Comparison of ENCODE assay signal across 15 cellular contexts in genomic region chr15:67114046-67114445, GRCh38. TPM values are rescaled to one million over a fixed set of nuclear protein-coding genes. Genes with fewer than 3 reads are reported as not detected.
DNase-seq lines count a peak whose midpoint lies in the region; ATAC-seq and TF ChIP-seq lines count a peak whose summit lies in the region.
"Had no signal": no experiment of that assay in that cellular context is flagged by ENCODE, and none has a peak within 500 bp of the region (broad histone marks: within the 10 kb centered on the region; RNA-seq: fewer than 3 reads in every experiment).

No MANE protein-coding gene starts in this region.

- H3K27ac Mint-ChIP-seq in activated CD8-positive, alpha-beta memory T cell treated with anti-CD3 and anti-CD28 coated beads, Interleukin-2, amount 10 ng/mL, durations not matched to agents 7 days and 5 days, result peak overlapping the region; percentile 81
- H3K27ac Mint-ChIP-seq in activated naive CD8-positive, alpha-beta T cell treated with anti-CD3 and anti-CD28 coated beads, Interleukin-2, amount 10 ng/mL, durations not matched to agents 7 days and 5 days, result no peak overlapping the region
- H3K27ac Mint-ChIP-seq: progenitor cell of endocrine pancreas had no signal

- no peak for TF ChIP-seq POLR2A in spleen (IDR thresholded peaks at IDR 0.05)

- intact Hi-C loops in spleen (cut with DNase I; ENCODE audit: low total_unique reads), result no loop called here

- peaks cover 66% of the 10 kb centered on the region for H3K36me3 Mint-ChIP-seq in activated CD8-positive, alpha-beta memory T cell treated with anti-CD3 and anti-CD28 coated beads, Interleukin-2, amount 10 ng/mL, durations not matched to agents 7 days and 5 days
- peaks cover 27% of the 10 kb centered on the region for H3K36me3 Mint-ChIP-seq in activated naive CD8-positive, alpha-beta T cell treated with anti-CD3 and anti-CD28 coated beads, Interleukin-2, amount 10 ng/mL, durations not matched to agents 7 days and 5 days

- no peak for DNase-seq in activated CD8-positive, alpha-beta memory T cell treated with anti-CD3 and anti-CD28 coated beads, Interleukin-2, amount 10 ng/mL, durations not matched to agents 7 days and 5 days
- DNase-seq in activated CD8-positive, alpha-beta memory T cell treated with anti-CD3 and anti-CD28 coated beads, Interleukin-2, amount 50 U/mL, for 48 hours, result no peak
- peak; percentile 20 for DNase-seq in activated naive CD8-positive, alpha-beta T cell treated with anti-CD3 and anti-CD28 coated beads, Interleukin-2, amount 10 ng/mL, durations not matched to agents 7 days and 5 days
- DNase-seq in spleen (peak; percentile 66), SJCRH30 (no peak), NK-92 (lab: John Stamatoyannopoulos, UW; ENCODE audit: unreplicated experiment) (no peak), NCI-H748 treated with DMSO at 0.1 percent for 48 hours (lab: John Stamatoyannopoulos, UW) (no peak)
- DNase-seq: amniotic stem cell, cortex of kidney, H9, heart right ventricle, NCI-H1048, NCI-H82 had no signal

- WGBS in spleen, 5 donors, result 86 to 95% (median 90%) methylated on average over 7 to 8 of the region's 8 CpGs

- H3K4me3 ChIP-seq in HEK293 (ENCODE audit: low read depth, low read length) (no peak overlapping the region), spleen (no peak overlapping the region), SJCRH30 (no peak overlapping the region)
- H3K4me3 ChIP-seq: heart right ventricle had no signal

- H3K27me3 Mint-ChIP-seq in activated CD8-positive, alpha-beta memory T cell treated with anti-CD3 and anti-CD28 coated beads, Interleukin-2, amount 10 ng/mL, durations not matched to agents 7 days and 5 days, result no peaks in the 10 kb centered on the region
- no peaks in the 10 kb centered on the region for H3K27me3 Mint-ChIP-seq in activated naive CD8-positive, alpha-beta T cell treated with anti-CD3 and anti-CD28 coated beads, Interleukin-2, amount 10 ng/mL, durations not matched to agents 7 days and 5 days
- H3K27me3 Mint-ChIP-seq: progenitor cell of endocrine pancreas had no signal

- H3K36me3 ChIP-seq in HEK293 (ENCODE audit: control insufficient read depth in 2 of 2, insufficient read depth in 1 of 2, low read length in 2 of 2) (no peaks in the 10 kb centered on the region), spleen (no peaks in the 10 kb centered on the region), SJCRH30 (peaks cover 9% of the 10 kb centered on the region; the same call in 1 of the 2 replicates)
- H3K36me3 ChIP-seq: heart right ventricle had no signal

- peaks cover 3% of the 10 kb centered on the region for H3K9me3 Mint-ChIP-seq in activated CD8-positive, alpha-beta memory T cell treated with anti-CD3 and anti-CD28 coated beads, Interleukin-2, amount 10 ng/mL, durations not matched to agents 7 days and 5 days (ENCODE audit: low read depth)
- H3K9me3 Mint-ChIP-seq in activated naive CD8-positive, alpha-beta T cell treated with anti-CD3 and anti-CD28 coated beads, Interleukin-2, amount 10 ng/mL, durations not matched to agents 7 days and 5 days, result peaks cover 7% of the 10 kb centered on the region

- CTCF ChIA-PET in activated CD8-positive, alpha-beta memory T cell treated with anti-CD3 and anti-CD28 coated beads, Interleukin-2, amount 10 ng/mL, durations not matched to agents 7 days and 5 days (lab: Charles Lee), result interaction anchor here (1.8 kb wide), 1 partner anchor 13 kb away, joined by 7 read pairs; no protein-coding TSS in a partner anchor
- CTCF ChIA-PET in HEK293 (lab: Yijun Ruan, JAX), result interaction anchor here (1.1 kb wide), 1 partner anchor 9 kb away, joined by 3 read pairs; no protein-coding TSS in a partner anchor

- H3K9me3 ChIP-seq in HEK293 (ENCODE audit: control insufficient read depth, insufficient read depth, low read depth, low read length) (no peaks in the 10 kb centered on the region), spleen (peaks cover 0 to 7% (median 0%) of the 10 kb centered on the region in 8 donors), SJCRH30 (replicated peaks) (peaks cover 10% of the 10 kb centered on the region; the same call in 1 of the 2 replicates)

- H3K27ac ChIP-seq in HEK293 (ENCODE audit: extremely low read depth, low read depth, low read length) (no peak overlapping the region), spleen (peak overlapping the region in 5 of 8 donors; percentile 22 to 93 (median 89)), SJCRH30 (no peak overlapping the region)

- H3K4me1 ChIP-seq in HEK293 (ENCODE audit: control insufficient read depth, insufficient read depth, low read length), result peaks cover 4% of the 10 kb centered on the region; the same call in 1 of the 2 replicates
- peaks cover 60 to 96% (median 82%) of the 10 kb centered on the region in 6 donors for H3K4me1 ChIP-seq in spleen
- H3K4me1 ChIP-seq in SJCRH30, result peaks cover under 1% of the 10 kb centered on the region; the same call in 1 of the 2 replicates

- TF ChIP-seq CTCF in HEK293 (tag by site-specific recombination; IDR thresholded peaks at IDR 0.05) (no peak), spleen (IDR thresholded peaks at IDR 0.05 in 8 of 11, conservative IDR thresholded peaks at IDR 0.05 in 3 of 11) (no peak)

- POLR2A ChIA-PET in HEK293 (lab: Yijun Ruan, JAX), result no interaction called here
- POLR2A ChIA-PET in activated naive CD8-positive, alpha-beta T cell treated with anti-CD3 and anti-CD28 coated beads, Interleukin-2, amount 10 ng/mL, durations not matched to agents 7 days and 5 days (lab: Charles Lee), result interaction anchor here (1.8 kb wide), 1 partner anchor 12 kb away, joined by 5 read pairs; no protein-coding TSS in a partner anchor

- ATAC-seq in activated CD8-positive, alpha-beta memory T cell treated with anti-CD3 and anti-CD28 coated beads, Interleukin-2, amount 10 ng/mL, durations not matched to agents 7 days and 5 days, result no peak
- ATAC-seq in activated naive CD8-positive, alpha-beta T cell treated with anti-CD3 and anti-CD28 coated beads, Interleukin-2, amount 10 ng/mL, durations not matched to agents 7 days and 5 days (ENCODE audit: low read depth), result no peak
- ATAC-seq: heart right ventricle had no signal

- no peak overlapping the region for H3K4me3 Mint-ChIP-seq in activated CD8-positive, alpha-beta memory T cell treated with anti-CD3 and anti-CD28 coated beads, Interleukin-2, amount 10 ng/mL, durations not matched to agents 7 days and 5 days
- H3K4me3 Mint-ChIP-seq in activated naive CD8-positive, alpha-beta T cell treated with anti-CD3 and anti-CD28 coated beads, Interleukin-2, amount 10 ng/mL, durations not matched to agents 7 days and 5 days, result no peak overlapping the region
- H3K4me3 Mint-ChIP-seq: H9 had no signal

- H3K27me3 ChIP-seq in spleen (replicated peaks in 1 of 7) (no peaks in the 10 kb centered on the region), SJCRH30 (no peaks in the 10 kb centered on the region)
- H3K27me3 ChIP-seq: heart right ventricle had no signal

- peaks cover 91% of the 10 kb centered on the region for H3K4me1 Mint-ChIP-seq in activated CD8-positive, alpha-beta memory T cell treated with anti-CD3 and anti-CD28 coated beads, Interleukin-2, amount 10 ng/mL, durations not matched to agents 7 days and 5 days
- H3K4me1 Mint-ChIP-seq in activated naive CD8-positive, alpha-beta T cell treated with anti-CD3 and anti-CD28 coated beads, Interleukin-2, amount 10 ng/mL, durations not matched to agents 7 days and 5 days, result peaks cover 70% of the 10 kb centered on the region

TF ChIP-seq in HEK293, 187 proteins besides CTCF, POLR2A, EP300 and RAD21:
- peak; percentile 80; the same call in 1 of the 2 replicates for TF ChIP-seq ZNF10 (tag by site-specific recombination; IDR thresholded peaks at IDR 0.05)
- TF ChIP-seq ZFHX2 (tag by site-specific recombination; conservative IDR thresholded peaks at IDR 0.05), result 0 out of 2 replicates have a peak, but pooled peaks have one; percentile 19
- TF ChIP-seq ZNF514 (tag by site-specific recombination; IDR thresholded peaks at IDR 0.05), result no peak

RNA-seq across cellular contexts. Expression of gene SMAD3, which starts 48.6 kb away (rescaled TPM):
- total RNA-seq in activated CD8-positive, alpha-beta memory T cell treated with anti-CD3 and anti-CD28 coated beads, Interleukin-2, amount 10 ng/mL, durations not matched to agents 7 days and 5 days, result 10 to 100 TPM; 87.1 to 88.0 TPM
- 10 to 100 TPM; 74.1 to 75.9 TPM for total RNA-seq in activated naive CD8-positive, alpha-beta T cell treated with anti-CD3 and anti-CD28 coated beads, Interleukin-2, amount 10 ng/mL, durations not matched to agents 7 days and 5 days
- 10 to 100 TPM; 27.3 to 78.4 (median 47.5) TPM for total RNA-seq in spleen
- 1 to 10 TPM; 8.3 to 8.9 (median 8.6) TPM for polyA plus RNA-seq in spleen
- 22.8 and 23.0 TPM in 2 replicates for total RNA-seq in SJCRH30 (2014; rRNA removed; shearing (Covaris generic))

Comparison
In these comparisons a context has a peak if more than half of its experiments do, and no peak if none do; other contexts are left out.
1. DNase-seq: peak in activated naive CD8-positive, alpha-beta T cell treated with anti-CD3 and anti-CD28 coated beads, Interleukin-2, amount 10 ng/mL, durations not matched to agents 7 days and 5 days (single experiment) and spleen (single experiment); none in activated CD8-positive, alpha-beta memory T cell treated with anti-CD3 and anti-CD28 coated beads, Interleukin-2, amount 10 ng/mL, durations not matched to agents 7 days and 5 days (single experiment), activated CD8-positive, alpha-beta memory T cell treated with anti-CD3 and anti-CD28 coated beads, Interleukin-2, amount 50 U/mL, for 48 hours (single experiment), SJCRH30 (0 of 2), NK-92 (single experiment) and NCI-H748 treated with DMSO at 0.1 percent for 48 hours (single experiment).
2. H3K27ac ChIP-seq: peak in spleen (5 of 8); none in HEK293 (single experiment) and SJCRH30 (single experiment).